In genomic region chr18:24014062-24014985, GRCh38 we compare ENCODE assay signal across 1 cellular context.
TF ChIP-seq lines count a peak whose summit lies in the region.

Gene TTC39C (plus strand): TSS chr18:24014754. CDS start chr18:24014872, 118 bp downstream.

TF ChIP-seq in SK-N-SH treated with all-trans-retinoic acid at 6 μM for 48 hours, 23 proteins besides CTCF, POLR2A, EP300 and RAD21 (continued from another document):
- no peak for TF ChIP-seq ZNF70 (CRISPR knock-in tag; IDR thresholded peaks at IDR 0.05)
- no peak for TF ChIP-seq CSRNP3 (CRISPR knock-in tag; IDR thresholded peaks at IDR 0.05)
- TF ChIP-seq BACH2 (CRISPR knock-in tag; IDR thresholded peaks at IDR 0.05; ENCODE audit: borderline replicate concordance), result no peak
- TF ChIP-seq ISL1 (CRISPR knock-in tag; IDR thresholded peaks at IDR 0.05), result no peak
